Comparison of ENCODE assay signal across 1 cellular context in genomic region chr12:54368709-54369596, GRCh38.
TF ChIP-seq lines count a peak whose summit lies in the region.

No MANE protein-coding gene starts in this region.

TF ChIP-seq in H1, 55 proteins besides CTCF, POLR2A, EP300 and RAD21:
- no peak for TF ChIP-seq BCL11A (IDR thresholded peaks at IDR 0.05; ENCODE audit: low read depth in 2 of 2, low read length in 2 of 2)
- no peak for TF ChIP-seq JUN (IDR thresholded peaks at IDR 0.05; ENCODE audit: low read depth, low read length)
- no peak for TF ChIP-seq SIRT6 (IDR thresholded peaks at IDR 0.05; ENCODE audit: low read length)
- no peak for TF ChIP-seq ATF2 (IDR thresholded peaks at IDR 0.05; ENCODE audit: low read length)
- TF ChIP-seq GABPA (IDR thresholded peaks at IDR 0.05; ENCODE audit: borderline replicate concordance, insufficient read depth, low read length), result no peak
- TF ChIP-seq, protein P1, sequence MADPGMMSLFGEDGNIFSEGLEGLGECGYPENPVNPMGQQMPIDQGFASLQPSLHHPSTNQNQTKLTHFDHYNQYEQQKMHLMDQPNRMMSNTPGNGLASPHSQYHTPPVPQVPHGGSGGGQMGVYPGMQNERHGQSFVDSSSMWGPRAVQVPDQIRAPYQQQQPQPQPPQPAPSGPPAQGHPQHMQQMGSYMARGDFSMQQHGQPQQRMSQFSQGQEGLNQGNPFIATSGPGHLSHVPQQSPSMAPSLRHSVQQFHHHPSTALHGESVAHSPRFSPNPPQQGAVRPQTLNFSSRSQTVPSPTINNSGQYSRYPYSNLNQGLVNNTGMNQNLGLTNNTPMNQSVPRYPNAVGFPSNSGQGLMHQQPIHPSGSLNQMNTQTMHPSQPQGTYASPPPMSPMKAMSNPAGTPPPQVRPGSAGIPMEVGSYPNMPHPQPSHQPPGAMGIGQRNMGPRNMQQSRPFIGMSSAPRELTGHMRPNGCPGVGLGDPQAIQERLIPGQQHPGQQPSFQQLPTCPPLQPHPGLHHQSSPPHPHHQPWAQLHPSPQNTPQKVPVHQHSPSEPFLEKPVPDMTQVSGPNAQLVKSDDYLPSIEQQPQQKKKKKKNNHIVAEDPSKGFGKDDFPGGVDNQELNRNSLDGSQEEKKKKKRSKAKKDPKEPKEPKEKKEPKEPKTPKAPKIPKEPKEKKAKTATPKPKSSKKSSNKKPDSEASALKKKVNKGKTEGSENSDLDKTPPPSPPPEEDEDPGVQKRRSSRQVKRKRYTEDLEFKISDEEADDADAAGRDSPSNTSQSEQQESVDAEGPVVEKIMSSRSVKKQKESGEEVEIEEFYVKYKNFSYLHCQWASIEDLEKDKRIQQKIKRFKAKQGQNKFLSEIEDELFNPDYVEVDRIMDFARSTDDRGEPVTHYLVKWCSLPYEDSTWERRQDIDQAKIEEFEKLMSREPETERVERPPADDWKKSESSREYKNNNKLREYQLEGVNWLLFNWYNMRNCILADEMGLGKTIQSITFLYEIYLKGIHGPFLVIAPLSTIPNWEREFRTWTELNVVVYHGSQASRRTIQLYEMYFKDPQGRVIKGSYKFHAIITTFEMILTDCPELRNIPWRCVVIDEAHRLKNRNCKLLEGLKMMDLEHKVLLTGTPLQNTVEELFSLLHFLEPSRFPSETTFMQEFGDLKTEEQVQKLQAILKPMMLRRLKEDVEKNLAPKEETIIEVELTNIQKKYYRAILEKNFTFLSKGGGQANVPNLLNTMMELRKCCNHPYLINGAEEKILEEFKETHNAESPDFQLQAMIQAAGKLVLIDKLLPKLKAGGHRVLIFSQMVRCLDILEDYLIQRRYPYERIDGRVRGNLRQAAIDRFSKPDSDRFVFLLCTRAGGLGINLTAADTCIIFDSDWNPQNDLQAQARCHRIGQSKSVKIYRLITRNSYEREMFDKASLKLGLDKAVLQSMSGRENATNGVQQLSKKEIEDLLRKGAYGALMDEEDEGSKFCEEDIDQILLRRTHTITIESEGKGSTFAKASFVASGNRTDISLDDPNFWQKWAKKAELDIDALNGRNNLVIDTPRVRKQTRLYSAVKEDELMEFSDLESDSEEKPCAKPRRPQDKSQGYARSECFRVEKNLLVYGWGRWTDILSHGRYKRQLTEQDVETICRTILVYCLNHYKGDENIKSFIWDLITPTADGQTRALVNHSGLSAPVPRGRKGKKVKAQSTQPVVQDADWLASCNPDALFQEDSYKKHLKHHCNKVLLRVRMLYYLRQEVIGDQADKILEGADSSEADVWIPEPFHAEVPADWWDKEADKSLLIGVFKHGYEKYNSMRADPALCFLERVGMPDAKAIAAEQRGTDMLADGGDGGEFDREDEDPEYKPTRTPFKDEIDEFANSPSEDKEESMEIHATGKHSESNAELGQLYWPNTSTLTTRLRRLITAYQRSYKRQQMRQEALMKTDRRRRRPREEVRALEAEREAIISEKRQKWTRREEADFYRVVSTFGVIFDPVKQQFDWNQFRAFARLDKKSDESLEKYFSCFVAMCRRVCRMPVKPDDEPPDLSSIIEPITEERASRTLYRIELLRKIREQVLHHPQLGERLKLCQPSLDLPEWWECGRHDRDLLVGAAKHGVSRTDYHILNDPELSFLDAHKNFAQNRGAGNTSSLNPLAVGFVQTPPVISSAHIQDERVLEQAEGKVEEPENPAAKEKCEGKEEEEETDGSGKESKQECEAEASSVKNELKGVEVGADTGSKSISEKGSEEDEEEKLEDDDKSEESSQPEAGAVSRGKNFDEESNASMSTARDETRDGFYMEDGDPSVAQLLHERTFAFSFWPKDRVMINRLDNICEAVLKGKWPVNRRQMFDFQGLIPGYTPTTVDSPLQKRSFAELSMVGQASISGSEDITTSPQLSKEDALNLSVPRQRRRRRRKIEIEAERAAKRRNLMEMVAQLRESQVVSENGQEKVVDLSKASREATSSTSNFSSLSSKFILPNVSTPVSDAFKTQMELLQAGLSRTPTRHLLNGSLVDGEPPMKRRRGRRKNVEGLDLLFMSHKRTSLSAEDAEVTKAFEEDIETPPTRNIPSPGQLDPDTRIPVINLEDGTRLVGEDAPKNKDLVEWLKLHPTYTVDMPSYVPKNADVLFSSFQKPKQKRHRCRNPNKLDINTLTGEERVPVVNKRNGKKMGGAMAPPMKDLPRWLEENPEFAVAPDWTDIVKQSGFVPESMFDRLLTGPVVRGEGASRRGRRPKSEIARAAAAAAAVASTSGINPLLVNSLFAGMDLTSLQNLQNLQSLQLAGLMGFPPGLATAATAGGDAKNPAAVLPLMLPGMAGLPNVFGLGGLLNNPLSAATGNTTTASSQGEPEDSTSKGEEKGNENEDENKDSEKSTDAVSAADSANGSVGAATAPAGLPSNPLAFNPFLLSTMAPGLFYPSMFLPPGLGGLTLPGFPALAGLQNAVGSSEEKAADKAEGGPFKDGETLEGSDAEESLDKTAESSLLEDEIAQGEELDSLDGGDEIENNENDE (IDR thresholded peaks at IDR 0.05; ENCODE audit: insufficient replicate concordance, low read length), result no peak
- TF ChIP-seq CEBPB (IDR thresholded peaks at IDR 0.05; ENCODE audit: low read depth, low read length), result no peak
- 0 out of 4 replicates have a peak, but pooled peaks of 1 of the 2 experiments have one; percentile 7 for TF ChIP-seq HDAC2 (IDR thresholded peaks at IDR 0.05; ENCODE audit: borderline replicate concordance in 1 of 2, low read depth in 2 of 2, low read length in 2 of 2)
- no peak for TF ChIP-seq TAF1 (IDR thresholded peaks at IDR 0.05; ENCODE audit: low read depth, low read length)
- peak; percentile 44 for TF ChIP-seq NANOG (IDR thresholded peaks at IDR 0.05; ENCODE audit: insufficient read depth, low read depth, low read length, poor library complexity, severe bottlenecking)
- peak; percentile 35; the same call in 1 of the 2 replicates for TF ChIP-seq KDM5A (IDR thresholded peaks at IDR 0.05; ENCODE audit: low read length)
- 0 out of 2 replicates have a peak, but pooled peaks have one; percentile 19 for TF ChIP-seq CHD2 (IDR thresholded peaks at IDR 0.05; ENCODE audit: low read length)
- TF ChIP-seq TBP (IDR thresholded peaks at IDR 0.05; ENCODE audit: low read depth, low read length), result no peak
- no peak for TF ChIP-seq EGR1 (IDR thresholded peaks at IDR 0.05; ENCODE audit: borderline replicate concordance, low read depth, low read length)
